ENCODE assay signal across 25 cellular contexts in genomic region chr19:18799389-18799970, GRCh38. TPM values are rescaled to one million over a fixed set of nuclear protein-coding genes. Genes with fewer than 3 reads are reported as not detected.
"Had no signal": no experiment of that assay in that cellular context is flagged by ENCODE, and none has a peak within 500 bp of the region (broad histone marks: within the 10 kb centered on the region; RNA-seq: fewer than 3 reads in every experiment).

No MANE protein-coding gene starts in this region.

- H3K4me1 ChIP-seq: foreskin keratinocyte, left lung, lower lobe of right lung had no signal

- DNase-seq: dermis blood vessel endothelial cell; dorsolateral prefrontal cortex; effector CD4-positive, alpha-beta T cell; effector memory CD4-positive, alpha-beta T cell; foreskin keratinocyte; heart left ventricle; hippocampal formation; left cardiac atrium; left lung; left ventricle myocardium superior; lower lobe of right lung; mesendoderm; midbrain had no signal

- H3K27ac ChIP-seq: coronary artery, dorsolateral prefrontal cortex, esophagus muscularis mucosa, foreskin keratinocyte, gastroesophageal sphincter, heart left ventricle, left lung, lower lobe of right lung had no signal

- H3K4me3 ChIP-seq: coronary artery, dorsolateral prefrontal cortex, esophagus muscularis mucosa, gastroesophageal sphincter, heart left ventricle, left lung, lower lobe of right lung had no signal

- FAIRE-seq: colon, endothelial cell of umbilical vein, frontal cortex, islet of Langerhans, keratinocyte had no signal

- H3K9me3 ChIP-seq: esophagus muscularis mucosa, gastroesophageal sphincter, heart left ventricle, left lung, lower lobe of right lung had no signal

- ATAC-seq: foreskin keratinocyte, gastroesophageal sphincter, heart left ventricle, left cardiac atrium, left ventricle myocardium superior had no signal

- H3K36me3 ChIP-seq: esophagus muscularis mucosa, gastroesophageal sphincter, heart left ventricle, left lung, lower lobe of right lung had no signal

RNA-seq across cellular contexts. Expression of gene COMP, which starts 8.4 kb away (rescaled TPM):
- total RNA-seq: dermis blood vessel endothelial cell, endothelial cell of umbilical vein, epithelial cell of proximal tubule, foreskin keratinocyte, frontal cortex, kidney epithelial cell, left ventricle myocardium superior, lung microvascular endothelial cell, mononuclear cell had no signal
- polyA plus RNA-seq: endothelial cell of umbilical vein, foreskin keratinocyte, keratinocyte had no signal
